1 cellular context compared by ENCODE assay signal in the genomic region with DNA sequence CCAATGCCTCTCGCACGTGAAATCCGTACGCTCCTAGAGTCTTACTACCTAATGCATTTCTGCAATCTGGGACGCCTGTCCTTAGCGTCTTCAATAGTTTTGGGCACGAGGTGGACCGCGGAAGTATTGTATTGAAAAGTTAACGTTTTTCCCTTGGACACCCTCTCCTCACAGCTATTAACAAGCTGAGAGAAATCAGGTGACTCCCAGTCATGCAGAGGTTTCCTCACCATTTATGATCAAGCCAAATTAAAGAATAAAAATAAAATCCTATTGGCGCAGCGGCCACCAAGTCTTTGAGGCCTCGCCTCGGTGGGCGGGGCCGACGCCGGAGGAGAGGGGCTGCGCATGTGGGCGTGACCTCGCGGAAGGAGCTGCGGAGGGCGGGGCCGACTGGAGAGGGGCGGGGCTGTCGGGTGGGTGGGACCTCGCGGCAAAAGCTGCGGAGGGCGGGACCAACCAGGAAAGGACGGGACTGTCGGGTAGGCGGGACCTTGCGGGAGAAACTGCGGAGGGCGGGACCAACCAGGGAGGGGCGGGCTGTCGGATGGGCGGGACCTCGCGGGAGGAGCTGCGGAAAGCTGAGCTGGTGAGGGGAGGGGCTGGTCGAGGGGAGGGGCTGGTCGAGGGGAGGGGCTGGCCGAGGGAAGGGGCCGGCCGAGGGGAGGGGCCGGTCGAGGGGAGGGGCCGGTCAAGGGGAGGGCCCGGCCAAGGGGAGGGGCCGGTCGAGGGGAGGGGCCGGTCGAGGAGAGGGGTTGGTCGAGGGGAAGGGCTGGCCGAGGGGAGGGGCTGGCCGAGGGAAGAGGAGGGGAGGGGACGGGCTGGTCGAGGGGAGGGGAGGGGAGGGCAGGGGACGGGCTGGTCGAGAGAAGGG.
TF ChIP-seq lines count a peak whose summit lies in the region.

No MANE protein-coding gene starts in this region.

TF ChIP-seq in endothelial cell of umbilical vein, 7 proteins besides CTCF, POLR2A, EP300 and RAD21 (continued from another document):
- no peak for TF ChIP-seq POLR2AphosphoS5 (IDR thresholded peaks at IDR 0.05; ENCODE audit: insufficient read depth, low read depth, low read length)
- no peak for TF ChIP-seq FOS (IDR thresholded peaks at IDR 0.05; ENCODE audit: borderline replicate concordance, insufficient read depth, low read length)
- no peak for TF ChIP-seq EZH2 (IDR thresholded peaks at IDR 0.05; ENCODE audit: borderline replicate concordance, low read depth, low read length, severe bottlenecking)
- no peak for TF ChIP-seq GATA2 (IDR thresholded peaks at IDR 0.05; ENCODE audit: insufficient read depth, insufficient read length, low read depth, low read length)
- no peak for TF ChIP-seq JUN (IDR thresholded peaks at IDR 0.05; ENCODE audit: borderline replicate concordance, insufficient read depth, insufficient read length, low read depth)
